Comparison of ENCODE assay signal across 14 cellular contexts in the genomic region with DNA sequence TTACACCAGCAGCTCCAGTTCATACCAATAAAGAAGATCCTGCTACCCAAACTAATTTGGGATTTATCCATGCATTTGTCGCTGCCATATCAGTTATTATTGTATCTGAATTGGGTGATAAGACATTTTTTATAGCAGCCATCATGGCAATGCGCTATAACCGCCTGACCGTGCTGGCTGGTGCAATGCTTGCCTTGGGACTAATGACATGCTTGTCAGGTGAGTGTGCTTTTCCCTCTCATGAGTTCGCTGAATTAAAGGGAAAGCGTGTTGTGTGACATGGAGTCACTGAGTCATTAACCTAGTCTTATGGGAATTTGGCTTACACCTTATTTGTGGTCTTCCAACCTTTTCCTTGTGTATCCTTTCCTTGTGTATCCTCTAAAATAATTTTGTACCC.
"Had no signal": no experiment of that assay in that cellular context is flagged by ENCODE, and none has a peak within 500 bp of the region (broad histone marks: within the 10 kb centered on the region; RNA-seq: fewer than 3 reads in every experiment).

No MANE protein-coding gene starts in this region.

- H3K27ac Mint-ChIP-seq: activated CD8-positive, alpha-beta T cell treated with anti-CD3 and anti-CD28 coated beads for 36 hours; activated naive CD8-positive, alpha-beta T cell treated with anti-CD3 and anti-CD28 coated beads, Interleukin-2, amount 10 ng/mL, durations not matched to agents 7 days and 5 days; stimulated activated effector memory CD8-positive, alpha-beta T cell treated with anti-CD3 and anti-CD28 coated beads, Interleukin-12 subunit alpha, Interleukin-12 subunit beta, amount 100 ng/mL, for 72 hours had no signal

- H3K9me3 Mint-ChIP-seq: activated CD8-positive, alpha-beta T cell treated with anti-CD3 and anti-CD28 coated beads for 36 hours; activated naive CD8-positive, alpha-beta T cell treated with anti-CD3 and anti-CD28 coated beads, Interleukin-2, amount 10 ng/mL, durations not matched to agents 7 days and 5 days; stimulated activated effector memory CD8-positive, alpha-beta T cell treated with anti-CD3 and anti-CD28 coated beads, Interleukin-12 subunit alpha, Interleukin-12 subunit beta, amount 100 ng/mL, for 72 hours had no signal

- H2AFZ ChIP-seq: hepatocyte had no signal

- H3K27ac ChIP-seq: gastrocnemius medialis, hepatocyte, thyroid gland, VCaP had no signal

- H3K9me3 ChIP-seq: gastrocnemius medialis, thyroid gland had no signal

- FAIRE-seq: kidney had no signal

- H3K4me2 ChIP-seq: hepatocyte had no signal

- ATAC-seq: activated CD8-positive, alpha-beta T cell treated with anti-CD3 and anti-CD28 coated beads for 36 hours; gastrocnemius medialis; right cardiac atrium; stimulated activated effector memory CD8-positive, alpha-beta T cell treated with anti-CD3 and anti-CD28 coated beads, Interleukin-12 subunit alpha, Interleukin-12 subunit beta, amount 100 ng/mL, for 72 hours had no signal

- DNase-seq: activated CD4-positive, alpha-beta T cell treated with anti-CD3 and anti-CD28 coated beads for 4 hours; activated CD8-positive, alpha-beta memory T cell treated with anti-CD3 and anti-CD28 coated beads, Interleukin-2, amount 50 U/mL, for 48 hours; activated CD8-positive, alpha-beta T cell treated with anti-CD3 and anti-CD28 coated beads for 36 hours; activated naive CD8-positive, alpha-beta T cell treated with anti-CD3 and anti-CD28 coated beads, Interleukin-2, amount 10 ng/mL, durations not matched to agents 7 days and 5 days; anterior cingulate cortex; gastrocnemius medialis; kidney; right cardiac atrium; SW 1271; T-helper 9 cell; thyroid gland had no signal

- H3K27me3 Mint-ChIP-seq: activated CD8-positive, alpha-beta T cell treated with anti-CD3 and anti-CD28 coated beads for 36 hours; activated naive CD8-positive, alpha-beta T cell treated with anti-CD3 and anti-CD28 coated beads, Interleukin-2, amount 10 ng/mL, durations not matched to agents 7 days and 5 days had no signal

- H3K27me3 ChIP-seq: gastrocnemius medialis, hepatocyte, thyroid gland had no signal

- H3K4me3 ChIP-seq: gastrocnemius medialis, hepatocyte, thyroid gland had no signal

- H3K4me3 Mint-ChIP-seq: activated CD8-positive, alpha-beta T cell treated with anti-CD3 and anti-CD28 coated beads for 36 hours; activated naive CD8-positive, alpha-beta T cell treated with anti-CD3 and anti-CD28 coated beads, Interleukin-2, amount 10 ng/mL, durations not matched to agents 7 days and 5 days; stimulated activated effector memory CD8-positive, alpha-beta T cell treated with anti-CD3 and anti-CD28 coated beads, Interleukin-12 subunit alpha, Interleukin-12 subunit beta, amount 100 ng/mL, for 72 hours had no signal
